19 cellular contexts compared by ENCODE assay signal in the genomic region with DNA sequence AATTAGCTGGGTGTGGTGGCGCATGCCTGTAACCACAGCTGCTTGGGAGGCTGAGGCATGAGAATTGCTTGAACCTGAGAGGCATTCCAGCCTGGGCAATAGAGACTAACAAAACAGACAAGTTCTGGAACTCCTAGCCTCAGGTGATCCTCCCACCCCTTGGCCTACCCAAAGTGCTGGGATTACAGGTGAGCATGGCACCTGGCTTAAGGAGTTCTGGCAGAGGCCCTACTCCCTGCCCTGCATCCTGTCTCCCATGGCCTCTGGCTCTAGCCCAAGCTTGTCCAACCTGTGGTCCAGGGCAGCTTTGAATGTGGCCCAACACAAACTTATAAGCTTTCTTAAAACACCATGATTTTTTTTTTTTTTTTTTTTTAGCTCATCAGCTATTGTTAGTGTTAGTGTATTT.
"Had no signal": no experiment of that assay in that cellular context is flagged by ENCODE, and none has a peak within 500 bp of the region (broad histone marks: within the 10 kb centered on the region; RNA-seq: fewer than 3 reads in every experiment).

No MANE protein-coding gene starts in this region.

- H3K9me3 ChIP-seq: ascending aorta, esophagus squamous epithelium, mucosa of descending colon, testis had no signal

- FAIRE-seq: bronchial epithelial cell, urothelium cell line had no signal

- H3K9me3 Mint-ChIP-seq: activated CD4-positive, alpha-beta memory T cell treated with anti-CD3 and anti-CD28 coated beads, Interleukin-2, amount 10 ng/mL, durations not matched to agents 7 days and 5 days; activated naive CD8-positive, alpha-beta T cell treated with anti-CD3 and anti-CD28 coated beads, Interleukin-2, amount 50 U/mL, for 24 hours; naive thymus-derived CD8-positive, alpha-beta T cell; stimulated activated naive CD8-positive, alpha-beta T cell treated with anti-CD3 and anti-CD28 coated beads, Interleukin-15, amount 100 ng/mL, for 72 hours had no signal

- ATAC-seq: activated CD4-positive, alpha-beta T cell treated with anti-CD3 and anti-CD28 coated beads for 36 hours; activated naive CD8-positive, alpha-beta T cell treated with anti-CD3 and anti-CD28 coated beads, Interleukin-2, amount 50 U/mL, for 24 hours; left lobe of liver; mucosa of descending colon; naive thymus-derived CD8-positive, alpha-beta T cell; stimulated activated naive CD8-positive, alpha-beta T cell treated with anti-CD3 and anti-CD28 coated beads, Interleukin-15, amount 100 ng/mL, for 72 hours had no signal

- H3K27ac ChIP-seq: ascending aorta, esophagus squamous epithelium, skin epidermis, testis, VCaP had no signal

- H3K27ac Mint-ChIP-seq: activated CD4-positive, alpha-beta T cell treated with anti-CD3 and anti-CD28 coated beads for 36 hours; activated naive CD8-positive, alpha-beta T cell treated with anti-CD3 and anti-CD28 coated beads, Interleukin-2, amount 50 U/mL, for 24 hours had no signal

- H3K27me3 Mint-ChIP-seq: activated naive CD8-positive, alpha-beta T cell treated with anti-CD3 and anti-CD28 coated beads, Interleukin-2, amount 50 U/mL, for 24 hours; naive thymus-derived CD8-positive, alpha-beta T cell; stimulated activated naive CD8-positive, alpha-beta T cell treated with anti-CD3 and anti-CD28 coated beads, Interleukin-15, amount 100 ng/mL, for 72 hours had no signal

- DNase-seq: activated CD4-positive, alpha-beta T cell treated with anti-CD3 and anti-CD28 coated beads for 36 hours; esophagus squamous epithelium; foreskin fibroblast; mammary epithelial cell; mucosa of descending colon; naive thymus-derived CD8-positive, alpha-beta T cell; posterior cingulate gyrus; stimulated activated CD4-positive, alpha-beta T cell treated with anti-CD3 and anti-CD28 coated beads, Interleukin-4, amount 100 ng/mL, for 4 hours; stimulated activated naive CD8-positive, alpha-beta T cell treated with anti-CD3 and anti-CD28 coated beads, Interleukin-15, amount 100 ng/mL, for 72 hours; T-helper 9 cell; testis had no signal

- H3K4me3 ChIP-seq: ascending aorta, esophagus squamous epithelium, mucosa of descending colon, skin epidermis, testis had no signal

- H3K4me3 Mint-ChIP-seq: activated CD4-positive, alpha-beta memory T cell treated with anti-CD3 and anti-CD28 coated beads, Interleukin-2, amount 10 ng/mL, durations not matched to agents 7 days and 5 days; activated CD4-positive, alpha-beta T cell treated with anti-CD3 and anti-CD28 coated beads for 36 hours; activated naive CD8-positive, alpha-beta T cell treated with anti-CD3 and anti-CD28 coated beads, Interleukin-2, amount 50 U/mL, for 24 hours; naive thymus-derived CD8-positive, alpha-beta T cell; stimulated activated naive CD8-positive, alpha-beta T cell treated with anti-CD3 and anti-CD28 coated beads, Interleukin-15, amount 100 ng/mL, for 72 hours had no signal

- H3K27me3 ChIP-seq: ascending aorta, esophagus squamous epithelium, testis had no signal
